ENCODE assay signal across 30 cellular contexts in the genomic region with DNA sequence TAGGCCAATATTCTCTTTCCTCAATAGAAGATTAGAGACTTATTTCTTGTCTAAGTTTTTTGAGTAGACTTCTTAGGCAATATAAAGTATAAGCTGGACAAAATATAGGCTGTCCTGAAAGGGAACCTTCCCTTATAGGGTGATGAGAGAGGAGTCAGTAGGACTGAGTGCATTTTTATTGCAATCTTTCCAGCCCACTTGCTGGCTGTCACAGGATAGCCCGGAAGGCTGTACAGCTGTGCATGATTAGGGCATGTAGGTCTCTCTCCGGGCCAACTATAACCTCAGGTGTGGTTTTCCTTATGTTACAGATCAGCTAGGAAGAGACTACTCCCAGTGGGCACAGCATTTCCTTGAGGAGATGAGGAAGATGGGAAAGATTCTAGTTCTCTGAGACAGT.
"Had no signal": no experiment of that assay in that cellular context is flagged by ENCODE, and none has a peak within 500 bp of the region (broad histone marks: within the 10 kb centered on the region; RNA-seq: fewer than 3 reads in every experiment).

No MANE protein-coding gene starts in this region.

- DNase-seq: activated CD4-positive, alpha-beta T cell treated with anti-CD3 and anti-CD28 coated beads, Interleukin-2, amount 10 ng/mL, durations not matched to agents 24 days and 14 days; activated CD4-positive, alpha-beta T cell treated with anti-CD3 and anti-CD28 coated beads, Interleukin-2, amount 50 U/mL, for 4 hours; activated CD8-positive, alpha-beta T cell treated with anti-CD3 and anti-CD28 coated beads for 36 hours; activated effector memory CD4-positive, alpha-beta T cell treated with anti-CD3 and anti-CD28 coated beads, Interleukin-2, amount 50 U/mL, for 16 hours; activated naive CD4-positive, alpha-beta T cell; activated naive CD4-positive, alpha-beta T cell treated with anti-CD3 and anti-CD28 coated beads, Interleukin-2, amount 50 U/mL, for 16 hours; activated naive CD8-positive, alpha-beta T cell treated with anti-CD3 and anti-CD28 coated beads, Interleukin-2, amount 10 ng/mL, durations not matched to agents 7 days and 5 days; activated T-cell treated with anti-CD3 and anti-CD28 coated beads, Interleukin-2, amount 50 U/mL, for 1 hour; activated T-cell treated with anti-CD3 and anti-CD28 coated beads, Interleukin-2, amount 50 U/mL, for 72 hours; brain microvascular endothelial cell; NCI-H1092 treated with DMSO at 0.1 percent for 48 hours; NCI-H1417; NCI-H146; NCI-H187; NCI-H2029 treated with DMSO at 0.1 percent for 48 hours; NCI-H2107; NCI-H2171; NCI-H510A; NCI-H526; NCI-H748 treated with DMSO at 0.1 percent for 48 hours; NK-92 treated with Interleukin-12 subunit alpha and Interleukin-12 subunit beta, amount 100 ng/mL, for 24 hours; PC-9; Right ventricle myocardium superior; T1000 had no signal

- H3K36me3 ChIP-seq: brain microvascular endothelial cell had no signal

- H3K27ac Mint-ChIP-seq: activated CD4-positive, alpha-beta T cell treated with anti-CD3 and anti-CD28 coated beads, Interleukin-2, amount 10 ng/mL, durations not matched to agents 24 days and 14 days; activated CD8-positive, alpha-beta T cell treated with anti-CD3 and anti-CD28 coated beads for 36 hours; activated naive CD8-positive, alpha-beta T cell treated with anti-CD3 and anti-CD28 coated beads, Interleukin-2, amount 10 ng/mL, durations not matched to agents 7 days and 5 days; activated T-cell treated with anti-CD3 and anti-CD28 coated beads, Interleukin-2, amount 50 U/mL, for 72 hours; activated T-helper 17 cell treated with anti-CD3 and anti-CD28 coated beads, Interleukin-2, amount 50 U/mL, for 72 hours had no signal

- H3K4me3 Mint-ChIP-seq: activated CD4-positive, alpha-beta T cell treated with anti-CD3 and anti-CD28 coated beads, Interleukin-2, amount 10 ng/mL, durations not matched to agents 24 days and 14 days; activated CD8-positive, alpha-beta T cell treated with anti-CD3 and anti-CD28 coated beads for 36 hours; activated naive CD8-positive, alpha-beta T cell treated with anti-CD3 and anti-CD28 coated beads, Interleukin-2, amount 10 ng/mL, durations not matched to agents 7 days and 5 days; activated T-cell treated with anti-CD3 and anti-CD28 coated beads, Interleukin-2, amount 50 U/mL, for 72 hours; activated T-helper 17 cell treated with anti-CD3 and anti-CD28 coated beads, Interleukin-2, amount 50 U/mL, for 72 hours; central memory CD8-positive, alpha-beta T cell had no signal

- H3K27me3 ChIP-seq: brain microvascular endothelial cell had no signal

- H3K4me1 Mint-ChIP-seq: activated T-helper 17 cell treated with anti-CD3 and anti-CD28 coated beads, Interleukin-2, amount 50 U/mL, for 72 hours; central memory CD8-positive, alpha-beta T cell had no signal

- H3K27ac ChIP-seq: brain microvascular endothelial cell, KMS-11, PC-9, SK-N-MC had no signal

- FAIRE-seq: RCC 7860, TTC549 had no signal

- H3K4me2 ChIP-seq: KMS-11, PC-9 had no signal

- H3K4me3 ChIP-seq: PC-9, SK-N-MC had no signal

- H3K9ac ChIP-seq: KMS-11 had no signal

- H2AFZ ChIP-seq: PC-9 had no signal

- ATAC-seq: activated CD8-positive, alpha-beta T cell treated with anti-CD3 and anti-CD28 coated beads for 36 hours; activated T-cell treated with anti-CD3 and anti-CD28 coated beads, Interleukin-2, amount 50 U/mL, for 72 hours; activated T-helper 17 cell treated with anti-CD3 and anti-CD28 coated beads, Interleukin-2, amount 50 U/mL, for 72 hours had no signal

- H3K36me3 Mint-ChIP-seq: activated naive CD8-positive, alpha-beta T cell treated with anti-CD3 and anti-CD28 coated beads, Interleukin-2, amount 10 ng/mL, durations not matched to agents 7 days and 5 days had no signal

- H3K9me3 Mint-ChIP-seq: activated CD8-positive, alpha-beta T cell treated with anti-CD3 and anti-CD28 coated beads for 36 hours; activated naive CD8-positive, alpha-beta T cell treated with anti-CD3 and anti-CD28 coated beads, Interleukin-2, amount 10 ng/mL, durations not matched to agents 7 days and 5 days had no signal

- H3K27me3 Mint-ChIP-seq: activated CD4-positive, alpha-beta T cell treated with anti-CD3 and anti-CD28 coated beads, Interleukin-2, amount 10 ng/mL, durations not matched to agents 24 days and 14 days; activated CD8-positive, alpha-beta T cell treated with anti-CD3 and anti-CD28 coated beads for 36 hours; activated T-helper 17 cell treated with anti-CD3 and anti-CD28 coated beads, Interleukin-2, amount 50 U/mL, for 72 hours; central memory CD8-positive, alpha-beta T cell had no signal
